In the genomic region with DNA sequence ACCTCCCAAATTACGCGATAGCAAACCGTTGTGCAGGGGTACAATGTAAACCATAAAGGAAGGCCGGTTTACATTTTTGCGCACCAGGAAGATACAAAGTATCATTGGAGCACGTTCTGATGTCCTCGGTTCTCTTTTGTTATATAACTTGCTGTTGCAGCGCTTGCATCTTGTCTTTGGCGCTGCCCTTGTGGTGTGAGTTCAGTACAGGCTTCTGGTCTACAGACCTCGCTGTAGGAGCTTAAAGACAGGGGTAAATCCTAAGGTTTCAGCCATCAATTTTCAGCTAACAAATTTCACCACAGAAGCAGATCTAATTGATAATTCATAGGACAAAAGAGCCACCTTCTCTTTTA, we compare ENCODE assay signal across 13 cellular contexts. TPM values are rescaled to one million over a fixed set of nuclear protein-coding genes. Genes with fewer than 3 reads are reported as not detected.
A peak's percentile ranks its signal among the peaks of the same experiment; 100 is the strongest.
DNase-seq lines count a peak whose midpoint lies in the region; ATAC-seq lines count a peak whose summit lies in the region.
"Had no signal": no experiment of that assay in that cellular context is flagged by ENCODE, and none has a peak within 500 bp of the region (broad histone marks: within the 10 kb centered on the region; RNA-seq: fewer than 3 reads in every experiment).

No MANE protein-coding gene starts in this region.

- no peak overlapping the region for H3K9ac ChIP-seq in NT2/D1 (ENCODE audit: insufficient read length, low read depth)
- H3K9ac ChIP-seq in stomach smooth muscle (ENCODE audit: low read length in 2 of 2) = peak overlapping the region in 1 of 2 donors; percentile 29

- H3K9me3 Mint-ChIP-seq in activated naive CD4-positive, alpha-beta T cell treated with anti-CD3 and anti-CD28 coated beads, Interleukin-2, amount 50 U/mL, for 24 hours = no peaks in the 10 kb centered on the region

- H3K4me3 ChIP-seq in NT2/D1 (ENCODE audit: insufficient read length, low read depth) = peak overlapping the region; percentile 71
- peak overlapping the region; percentile 51 for H3K4me3 ChIP-seq in iPS-11a (ENCODE audit: low read depth, low read length)
- peak overlapping the region in 1 of 2 donors; percentile 83 for H3K4me3 ChIP-seq in stomach smooth muscle (ENCODE audit: low read length in 2 of 2)

- H3K4me1 ChIP-seq in NT2/D1 (ENCODE audit: insufficient read depth, insufficient read length) (peaks cover 12% of the 10 kb centered on the region), stomach smooth muscle (ENCODE audit: control insufficient read depth, insufficient read depth, low read length) (peaks cover 38% of the 10 kb centered on the region)
- H3K4me1 ChIP-seq: foreskin keratinocyte had no signal

- H3K9me3 ChIP-seq in NT2/D1 (ENCODE audit: insufficient read depth, low read length) (no peaks in the 10 kb centered on the region), stomach smooth muscle (ENCODE audit: control insufficient read depth in 2 of 2, low read length in 2 of 2) (no peaks in the 10 kb centered on the region)
- H3K9me3 ChIP-seq: MG63 had no signal

- H3K27ac ChIP-seq in stomach smooth muscle (ENCODE audit: low read length) = peak overlapping the region; percentile 49
- H3K27ac ChIP-seq: foreskin keratinocyte had no signal

- H3K36me3 Mint-ChIP-seq in activated naive CD4-positive, alpha-beta T cell treated with anti-CD3 and anti-CD28 coated beads, Interleukin-2, amount 50 U/mL, for 24 hours = peaks cover 2% of the 10 kb centered on the region

- no peak for ATAC-seq in Right ventricle myocardium inferior
- ATAC-seq in HG02840 (IDR thresholded peaks at IDR 0.05; ENCODE audit: low FRiP score, unreplicated experiment) = no peak
- ATAC-seq: foreskin keratinocyte had no signal

- no peaks in the 10 kb centered on the region for H3K36me3 ChIP-seq in NT2/D1 (ENCODE audit: insufficient read depth, insufficient read length, low read length)
- H3K36me3 ChIP-seq in stomach smooth muscle (ENCODE audit: control insufficient read depth in 2 of 2, insufficient read depth in 2 of 2, low read length in 2 of 2) = no peaks in the 10 kb centered on the region

- H3K4me3 Mint-ChIP-seq in activated naive CD4-positive, alpha-beta T cell treated with anti-CD3 and anti-CD28 coated beads, Interleukin-2, amount 50 U/mL, for 24 hours = peak overlapping the region; percentile 54

- peaks cover 29% of the 10 kb centered on the region for H3K4me1 Mint-ChIP-seq in activated naive CD4-positive, alpha-beta T cell treated with anti-CD3 and anti-CD28 coated beads, Interleukin-2, amount 50 U/mL, for 24 hours

- no peak overlapping the region for H3K27ac Mint-ChIP-seq in activated naive CD4-positive, alpha-beta T cell treated with anti-CD3 and anti-CD28 coated beads, Interleukin-2, amount 50 U/mL, for 24 hours

- H3K27me3 ChIP-seq in NT2/D1 (ENCODE audit: insufficient read depth, insufficient read length) (peaks cover 69% of the 10 kb centered on the region), stomach smooth muscle (ENCODE audit: control insufficient read depth in 1 of 2, insufficient read depth in 2 of 2, low read length in 2 of 2) (no peaks in the 10 kb centered on the region)
- H3K27me3 ChIP-seq: MG63 had no signal

- peaks cover 46% of the 10 kb centered on the region for H3K27me3 Mint-ChIP-seq in activated naive CD4-positive, alpha-beta T cell treated with anti-CD3 and anti-CD28 coated beads, Interleukin-2, amount 50 U/mL, for 24 hours

- intact Hi-C loops in Right ventricle myocardium inferior (cut with DNase I) = no loop called here

- DNase-seq in activated naive CD4-positive, alpha-beta T cell treated with Interleukin-2 at 50 U/mL for 16 hours = no peak
- no peak for DNase-seq in NT2/D1 (ENCODE audit: low read depth, low spot score)
- no peak for DNase-seq in SHP77 treated with DMSO at 0.1 percent for 48 hours (lab: John Stamatoyannopoulos, UW)
- no peak for DNase-seq in Right ventricle myocardium inferior (ENCODE audit: missing footprints)
- DNase-seq: MG63, midbrain, NCI-H774 had no signal

RNA-seq across cellular contexts. Expression of a gene that starts 1.5 kb away (rescaled TPM):
- 0.14 TPM for total RNA-seq in Right ventricle myocardium inferior
- total RNA-seq: T-helper 1 cell treated with Interleukin-12 subunit alpha and Interleukin-12 subunit beta and Interleukin-4 antibody, amounts not matched to agents 30 ng/mL and 1 ng/mL, for 36 hours had no signal
